In the genomic region with DNA sequence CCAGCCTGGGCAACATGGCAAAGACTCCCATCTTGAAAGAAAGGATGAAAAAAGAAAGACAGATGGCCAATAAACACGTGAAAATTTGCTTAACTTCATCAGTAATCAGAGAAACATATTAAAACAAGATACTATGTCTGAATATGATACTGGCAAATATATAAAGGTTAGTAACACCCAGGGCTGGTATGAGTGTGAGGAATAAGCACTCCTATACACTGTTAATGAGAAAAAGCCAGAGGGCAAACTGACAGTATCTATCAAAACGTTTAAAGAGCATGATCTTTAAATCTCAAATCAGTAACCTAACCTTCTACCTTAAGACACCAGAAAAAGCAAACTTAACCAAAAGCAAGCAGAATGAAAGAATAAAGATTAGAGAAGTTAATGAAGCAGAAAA, we compare ENCODE assay signal across 14 cellular contexts. TPM values are rescaled to one million over a fixed set of nuclear protein-coding genes. Genes with fewer than 3 reads are reported as not detected.
DNase-seq lines count a peak whose midpoint lies in the region; ATAC-seq and TF ChIP-seq lines count a peak whose summit lies in the region.
"Had no signal": no experiment of that assay in that cellular context is flagged by ENCODE, and none has a peak within 500 bp of the region (broad histone marks: within the 10 kb centered on the region; RNA-seq: fewer than 3 reads in every experiment).

No MANE protein-coding gene starts in this region.

- no peak for TF ChIP-seq POLR2A in transverse colon (IDR thresholded peaks at IDR 0.05)

- POLR2A ChIA-PET in T-cell (lab: Charles Lee), result interaction anchor here in 1 of 2 donors (0.6 kb wide), 1 partner anchor 125 kb away, joined by 4 read pairs; no protein-coding TSS in a partner anchor

- CTCF ChIA-PET in T-cell (lab: Charles Lee), result interaction anchor here in 1 of 2 donors (0.7 kb wide), 1 partner anchor 12 kb away, joined by 3 read pairs; no protein-coding TSS in a partner anchor

- H3K4me3 ChIP-seq in left ventricle myocardium inferior (no peak overlapping the region), transverse colon (no peak overlapping the region)

- H3K27ac ChIP-seq in left ventricle myocardium inferior (replicated peaks) (peak overlapping the region; percentile 83), transverse colon (peak overlapping the region in 3 of 4 donors; percentile 3 to 31 (median 4))
- H3K27ac ChIP-seq: brain microvascular endothelial cell, WERI-Rb-1 had no signal

- H3K9me3 Mint-ChIP-seq in T-cell, result no peaks in the 10 kb centered on the region
- H3K9me3 Mint-ChIP-seq in mesothelial cell of epicardium, result peaks cover 11% of the 10 kb centered on the region

- H3K27ac Mint-ChIP-seq in T-cell (peak overlapping the region; percentile 94 to 95), mesothelial cell of epicardium (peak overlapping the region; percentile 76)

- H3K4me1 Mint-ChIP-seq in T-cell (peaks cover 75 to 92% (median 81%) of the 10 kb centered on the region in 3 donors), mesothelial cell of epicardium (peaks cover 52% of the 10 kb centered on the region)

- H3K9me3 ChIP-seq in left ventricle myocardium inferior (replicated peaks) (no peaks in the 10 kb centered on the region), transverse colon (no peaks in the 10 kb centered on the region)

- ATAC-seq in Right ventricle myocardium inferior (no peak), T-cell (replicated peaks in 1 of 4) (no peak), GM18519 (IDR thresholded peaks at IDR 0.05; ENCODE audit: low FRiP score, unreplicated experiment) (no peak)

- H3K27me3 Mint-ChIP-seq in T-cell, result no peaks in the 10 kb centered on the region
- no peaks in the 10 kb centered on the region for H3K27me3 Mint-ChIP-seq in mesothelial cell of epicardium (ENCODE audit: low read depth)

- peaks cover 97% of the 10 kb centered on the region for H3K4me1 ChIP-seq in left ventricle myocardium inferior
- H3K4me1 ChIP-seq in transverse colon, result peaks cover 29 to 79% (median 35%) of the 10 kb centered on the region in 4 donors

- intact Hi-C loops in left ventricle myocardium inferior (cut with micrococcal nuclease) (no loop called here), Right ventricle myocardium inferior (cut with DNase I) (no loop called here), transverse colon (cut with DNase I; ENCODE audit: low total_unique reads) (loop anchor here (10.0 kb wide), 1 partner anchor 52 kb away; no protein-coding TSS in a partner anchor)

- H3K4me3 Mint-ChIP-seq in T-cell (peak overlapping the region in 2 of 3 donors; percentile 58 to 74), mesothelial cell of epicardium (no peak overlapping the region)

- H3K27me3 ChIP-seq in left ventricle myocardium inferior (ENCODE audit: low read depth) (no peaks in the 10 kb centered on the region), transverse colon (no peaks in the 10 kb centered on the region)
- H3K27me3 ChIP-seq: brain microvascular endothelial cell had no signal

- in situ Hi-C loops in transverse colon (cut with MboI; ENCODE audit: low pct_ligation_motif_present in 1 of 4, low pct_unique_long_range_greater_than_20kb in 1 of 4, low sequenced_read_pairs in 3 of 4), result no loop called here

- TF ChIP-seq CTCF in left ventricle myocardium inferior (IDR thresholded peaks at IDR 0.05; ENCODE audit: borderline replicate concordance), result no peak
- no peak for TF ChIP-seq CTCF in mesothelial cell of epicardium (IDR thresholded peaks at IDR 0.05; ENCODE audit: unreplicated experiment)
- TF ChIP-seq CTCF in transverse colon (IDR thresholded peaks at IDR 0.05), result no peak

- no peaks in the 10 kb centered on the region for H3K36me3 ChIP-seq in left ventricle myocardium inferior
- no peaks in the 10 kb centered on the region for H3K36me3 ChIP-seq in transverse colon
- H3K36me3 ChIP-seq: brain microvascular endothelial cell, WERI-Rb-1 had no signal

- no peak for TF ChIP-seq EP300 in transverse colon (IDR thresholded peaks at IDR 0.05; ENCODE audit: low read depth)

- WGBS in transverse colon (ENCODE audit: low coverage in 1 of 2), 2 donors, result 57 to 68% methylated on average over 2 of the region's 2 CpGs

- DNase-seq in left ventricle myocardium inferior (no peak), Right ventricle myocardium inferior (ENCODE audit: missing footprints) (no peak), T-cell (no peak), mesothelial cell of epicardium (ENCODE audit: low spot score in 2 of 2, unreplicated experiment in 2 of 2) (no peak), transverse colon (no peak), NCI-H1048 (lab: John Stamatoyannopoulos, UW) (no peak), medulla oblongata (ENCODE audit: extremely low spot score) (no peak)
- DNase-seq: brain microvascular endothelial cell; effector CD8-positive, alpha-beta T cell; foreskin fibroblast; NCI-H2171 treated with DMSO at 0.1 percent for 48 hours; stimulated activated CD4-positive, alpha-beta T cell treated with anti-CD3 and anti-CD28 coated beads, Interleukin-15, amount 100 ng/mL, for 24 hours; WERI-Rb-1 had no signal

- peaks cover 6% of the 10 kb centered on the region for H3K36me3 Mint-ChIP-seq in T-cell
- peaks cover 6% of the 10 kb centered on the region for H3K36me3 Mint-ChIP-seq in mesothelial cell of epicardium

RNA-seq across cellular contexts. Expression of a gene that starts 14.1 kb away (rescaled TPM):
- total RNA-seq in left ventricle myocardium inferior (37.1 TPM), Right ventricle myocardium inferior (43.6 TPM), T-cell (10 to 100 TPM; 33.2 to 85.3 (median 44.1) TPM), mesothelial cell of epicardium (78.3 to 81.4 TPM (median 78.9 TPM) in 3 replicates), transverse colon (100 to 1,000 TPM in 2 of 4 donors, 10 to 100 TPM in 2; 23.7 to 126 (median 93.7) TPM)
